1 cellular context compared by ENCODE assay signal in the genomic region with DNA sequence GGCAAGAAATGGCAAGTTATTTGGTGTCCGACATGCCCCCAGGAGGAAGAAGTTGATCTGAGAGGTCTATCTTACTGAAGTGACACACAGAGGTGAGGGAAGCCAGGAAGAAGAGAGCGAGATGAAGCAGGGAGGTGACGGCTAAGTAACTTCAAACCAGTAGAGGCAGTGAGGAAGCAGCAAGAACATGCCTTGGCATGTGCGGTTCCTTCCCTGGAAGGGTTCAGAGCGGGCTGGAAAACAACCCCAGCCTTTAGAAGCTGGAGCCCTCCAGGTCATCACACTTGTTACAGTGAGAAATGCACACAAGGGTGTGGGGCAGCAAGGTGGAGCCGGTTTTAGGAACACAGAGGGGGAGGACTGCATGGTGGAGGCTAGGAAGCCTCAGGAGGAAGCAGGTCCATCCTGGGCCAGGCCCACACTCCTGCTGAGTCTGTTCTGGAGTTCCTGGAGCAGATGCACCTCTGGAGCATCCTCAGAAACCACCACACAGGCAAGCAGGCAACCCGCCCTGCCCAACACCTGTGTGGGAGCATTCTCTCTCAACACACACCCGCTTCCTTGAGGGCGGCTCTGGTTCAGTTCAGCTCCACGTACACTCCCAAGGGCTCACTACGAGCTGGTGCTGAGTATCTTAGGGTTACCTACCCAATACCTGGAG.
TF ChIP-seq lines count a peak whose summit lies in the region.

No MANE protein-coding gene starts in this region.

TF ChIP-seq in H1, 55 proteins besides CTCF, POLR2A, EP300 and RAD21:
- TF ChIP-seq NRF1 (IDR thresholded peaks at IDR 0.05; ENCODE audit: low read depth, low read length) (no peak), EGR1 (IDR thresholded peaks at IDR 0.05; ENCODE audit: borderline replicate concordance, low read depth, low read length) (no peak), NANOG (IDR thresholded peaks at IDR 0.05; ENCODE audit: insufficient read depth, low read depth, low read length, poor library complexity, severe bottlenecking) (no peak), EZH2 (IDR thresholded peaks at IDR 0.05; ENCODE audit: low read depth, low read length, severe bottlenecking) (no peak), SP1 (IDR thresholded peaks at IDR 0.05; ENCODE audit: low read depth, low read length) (no peak), HDAC6 (IDR thresholded peaks at IDR 0.05; ENCODE audit: low read depth, low read length) (no peak), BCL11A (IDR thresholded peaks at IDR 0.05; ENCODE audit: low read depth in 2 of 2, low read length in 2 of 2) (no peak), SP4 (IDR thresholded peaks at IDR 0.05; ENCODE audit: low read length) (no peak), TBP (IDR thresholded peaks at IDR 0.05; ENCODE audit: low read depth, low read length) (no peak), FOSL1 (IDR thresholded peaks at IDR 0.05; ENCODE audit: insufficient read depth, low read depth, low read length) (no peak), ZNF274 (IDR thresholded peaks at IDR 0.05; ENCODE audit: borderline replicate concordance, extremely low read depth, low read length) (no peak), ASH2L (IDR thresholded peaks at IDR 0.05; ENCODE audit: low read length) (no peak)
TF ChIP-seq in H1: peak in this region for 0.
